ENCODE assay signal across 26 cellular contexts in genomic region chr3:1727242-1727641, GRCh38.
DNase-seq lines count a peak whose midpoint lies in the region; ATAC-seq, FAIRE-seq and TF ChIP-seq lines count a peak whose summit lies in the region.
"Had no signal": no experiment of that assay in that cellular context is flagged by ENCODE, and none has a peak within 500 bp of the region (broad histone marks: within the 10 kb centered on the region; RNA-seq: fewer than 3 reads in every experiment).

No MANE protein-coding gene starts in this region.

- 38 to 44% methylated on average over 4 of the region's 4 CpGs for WGBS in transverse colon (ENCODE audit: low coverage in 1 of 2), 2 donors

- H3K36me3 Mint-ChIP-seq in activated CD4-positive, alpha-beta T cell treated with anti-CD3 and anti-CD28 coated beads, Interleukin-2, amount 10 ng/mL, durations not matched to agents 24 days and 14 days (ENCODE audit: low read depth): no peaks in the 10 kb centered on the region
- H3K36me3 Mint-ChIP-seq: CD8-positive, alpha-beta T cell had no signal

- no peak overlapping the region for H3K4me3 ChIP-seq in transverse colon
- H3K4me3 ChIP-seq: A549; BLaER1 treated with 17β-estradiol and CSF1 and Interleukin-3, amounts not matched to agents 10 nM and 100 nM; GM12878 had no signal

- H3K27ac ChIP-seq in transverse colon: peak overlapping the region in 3 of 4 donors; percentile 35 to 60 (median 50)
- H3K27ac ChIP-seq: 22Rv1; A549; BLaER1 treated with 17β-estradiol and CSF1 and Interleukin-3, amounts not matched to agents 10 nM and 100 nM; C4-2B had no signal

- FAIRE-seq in D721Med (lab: Jason Lieb, UNC): no peak
- FAIRE-seq: A549, GM12878, GM12892, GM18507 had no signal

- DNase-seq in activated CD4-positive, alpha-beta T cell treated with anti-CD3 and anti-CD28 coated beads, Interleukin-2, amount 10 ng/mL, durations not matched to agents 24 days and 14 days: peak; percentile 6
- no peak for DNase-seq in activated CD4-positive, alpha-beta T cell treated with anti-CD3 and anti-CD28 coated beads, Interleukin-2, amount 50 U/mL, for 48 hours
- DNase-seq in left lobe of liver (ENCODE audit: low spot score): no peak
- DNase-seq in transverse colon: no peak
- DNase-seq in D721Med (ENCODE audit: insufficient read length, low spot score): no peak
- DNase-seq in germinal center (ENCODE audit: low spot score): no peak
- DNase-seq: AML-193; Caco-2; Calu3; CD4-positive, alpha-beta T cell; CD8-positive, alpha-beta T cell; DMS 273 treated with DMSO at 0.1 percent for 48 hours; DMS153; DMS53; DMS79; DND-41; EL; GDM1 had no signal

- in situ Hi-C loops in transverse colon (cut with MboI; ENCODE audit: low pct_ligation_motif_present in 1 of 4, low pct_unique_long_range_greater_than_20kb in 1 of 4, low sequenced_read_pairs in 3 of 4): no loop called here

- no peaks in the 10 kb centered on the region for H3K36me3 ChIP-seq in transverse colon
- H3K36me3 ChIP-seq: BLaER1 treated with 17β-estradiol and CSF1 and Interleukin-3, amounts not matched to agents 10 nM and 100 nM had no signal

- no peak overlapping the region for H3K4me3 Mint-ChIP-seq in activated CD4-positive, alpha-beta T cell treated with anti-CD3 and anti-CD28 coated beads, Interleukin-2, amount 10 ng/mL, durations not matched to agents 24 days and 14 days
- H3K4me3 Mint-ChIP-seq: B cell; CD4-positive, alpha-beta T cell; CD8-positive, alpha-beta T cell had no signal

- no peak for TF ChIP-seq EP300 in transverse colon (IDR thresholded peaks at IDR 0.05; ENCODE audit: low read depth)

- no peak overlapping the region for H3K27ac Mint-ChIP-seq in activated CD4-positive, alpha-beta T cell treated with anti-CD3 and anti-CD28 coated beads, Interleukin-2, amount 10 ng/mL, durations not matched to agents 24 days and 14 days
- H3K27ac Mint-ChIP-seq: B cell; CD4-positive, alpha-beta T cell; CD8-positive, alpha-beta T cell had no signal

- intact Hi-C loops in activated CD4-positive, alpha-beta T cell treated with anti-CD3 and anti-CD28 coated beads, Interleukin-2, amount 10 ng/mL, durations not matched to agents 24 days and 14 days (cut with micrococcal nuclease): no loop called here
- intact Hi-C loops in transverse colon (cut with DNase I; ENCODE audit: low total_unique reads): no loop called here

- no peak for TF ChIP-seq POLR2A in transverse colon (IDR thresholded peaks at IDR 0.05)

- H3K4me1 ChIP-seq in transverse colon: peaks cover 0 to 21% (median 9%) of the 10 kb centered on the region in 4 donors
- H3K4me1 ChIP-seq: A549; BLaER1 treated with 17β-estradiol and CSF1 and Interleukin-3, amounts not matched to agents 10 nM and 100 nM; Caco-2 had no signal

- H3K9me3 Mint-ChIP-seq in activated CD4-positive, alpha-beta T cell treated with anti-CD3 and anti-CD28 coated beads, Interleukin-2, amount 10 ng/mL, durations not matched to agents 24 days and 14 days: peaks cover 5% of the 10 kb centered on the region
- H3K9me3 Mint-ChIP-seq: CD8-positive, alpha-beta T cell had no signal

- no peaks in the 10 kb centered on the region for H3K27me3 ChIP-seq in transverse colon
- H3K27me3 ChIP-seq: BLaER1 treated with 17β-estradiol and CSF1 and Interleukin-3, amounts not matched to agents 10 nM and 100 nM had no signal

- H3K4me1 Mint-ChIP-seq in activated CD4-positive, alpha-beta T cell treated with anti-CD3 and anti-CD28 coated beads, Interleukin-2, amount 10 ng/mL, durations not matched to agents 24 days and 14 days: no peaks in the 10 kb centered on the region
- H3K4me1 Mint-ChIP-seq: B cell had no signal

- H3K9me3 ChIP-seq in transverse colon: no peaks in the 10 kb centered on the region
- H3K9me3 ChIP-seq: BLaER1 treated with 17β-estradiol and CSF1 and Interleukin-3, amounts not matched to agents 10 nM and 100 nM; Caco-2 had no signal

- peak; percentile 14 for ATAC-seq in left lobe of liver
- ATAC-seq: A549; CD8-positive, alpha-beta T cell; GM12878 had no signal

- TF ChIP-seq CTCF in transverse colon (IDR thresholded peaks at IDR 0.05) (no peak), D721Med (IDR thresholded peaks at IDR 0.05; ENCODE audit: insufficient read depth, missing control alignments) (no peak)

- no peaks in the 10 kb centered on the region for H3K27me3 Mint-ChIP-seq in activated CD4-positive, alpha-beta T cell treated with anti-CD3 and anti-CD28 coated beads, Interleukin-2, amount 10 ng/mL, durations not matched to agents 24 days and 14 days
- H3K27me3 Mint-ChIP-seq: B cell; CD4-positive, alpha-beta T cell had no signal
